13 cellular contexts compared by ENCODE assay signal in genomic region chr6:31820051-31820389, GRCh38. TPM values are rescaled to one million over a fixed set of nuclear protein-coding genes. Genes with fewer than 3 reads are reported as not detected.
DNase-seq lines count a peak whose midpoint lies in the region; ATAC-seq, FAIRE-seq and TF ChIP-seq lines count a peak whose summit lies in the region.
"Had no signal": no experiment of that assay in that cellular context is flagged by ENCODE, and none has a peak within 500 bp of the region (broad histone marks: within the 10 kb centered on the region; RNA-seq: fewer than 3 reads in every experiment).

No MANE protein-coding gene starts in this region.

- peaks cover 16% of the 10 kb centered on the region for H4K20me1 ChIP-seq in K562 (replicated peaks; ENCODE audit: control insufficient read depth, insufficient read depth, low read length)
- H4K20me1 ChIP-seq: BLaER1 had no signal

- CTCF ChIA-PET in K562 (lab: Yijun Ruan, JAX; ENCODE audit: low intra/inter-chr PET ratio), result no interaction called here

- no peak for TF ChIP-seq CTCF in K562 (IDR thresholded peaks at IDR 0.05 in 2 of 3, conservative IDR thresholded peaks at IDR 0.05 in 1 of 3; ENCODE audit: insufficient read depth in 2 of 3, low read depth in 1 of 3, low read length in 3 of 3)
- TF ChIP-seq CTCF in transverse colon (IDR thresholded peaks at IDR 0.05), result no peak

- no peaks in the 10 kb centered on the region for H3K9me1 ChIP-seq in K562 (ENCODE audit: control insufficient read depth, insufficient read depth, low read length)

- H3K79me2 ChIP-seq in K562 (ENCODE audit: control insufficient read depth, insufficient read depth, low read length), result peaks cover 66% of the 10 kb centered on the region

- TF ChIP-seq RAD21 in K562 (CRISPR knock-in tag; conservative IDR thresholded peaks at IDR 0.05 in 1 of 2, IDR thresholded peaks at IDR 0.05 in 1 of 2), result no peak

- BruUV-seq in K562 (replicated peaks; lab: Mats Ljungman, UMichigan), result no TSS peak

- peak overlapping the region; percentile 89 for H3K4me2 ChIP-seq in K562 (ENCODE audit: insufficient read depth, low read length)

- no peaks in the 10 kb centered on the region for H3K9me3 Mint-ChIP-seq in activated naive CD8-positive, alpha-beta T cell treated with anti-CD3 and anti-CD28 coated beads, Interleukin-2, amount 10 ng/mL, durations not matched to agents 7 days and 5 days
- H3K9me3 Mint-ChIP-seq in activated naive CD8-positive, alpha-beta T cell treated with anti-CD3 and anti-CD28 coated beads, Interleukin-2, amount 50 U/mL, for 24 hours, result no peaks in the 10 kb centered on the region
- H3K9me3 Mint-ChIP-seq in stimulated activated naive B cell treated with anti-CD40 and anti-IgM and Interleukin-4, amounts not matched to agents 10 μg/mL and 1 μg/mL and 100 μg/mL, for 72 hours, result no peaks in the 10 kb centered on the region

- H3K36me3 Mint-ChIP-seq in activated naive CD8-positive, alpha-beta T cell treated with anti-CD3 and anti-CD28 coated beads, Interleukin-2, amount 10 ng/mL, durations not matched to agents 7 days and 5 days, result peaks cover 2% of the 10 kb centered on the region
- peaks cover 2% of the 10 kb centered on the region for H3K36me3 Mint-ChIP-seq in activated naive CD8-positive, alpha-beta T cell treated with anti-CD3 and anti-CD28 coated beads, Interleukin-2, amount 50 U/mL, for 24 hours (ENCODE audit: low read depth)
- H3K36me3 Mint-ChIP-seq in stimulated activated naive B cell treated with anti-CD40 and anti-IgM and Interleukin-4, amounts not matched to agents 10 μg/mL and 1 μg/mL and 100 μg/mL, for 72 hours, result no peaks in the 10 kb centered on the region

- H3K4me1 ChIP-seq in K562 (replicated peaks in 1 of 2; ENCODE audit: control insufficient read depth in 2 of 2, insufficient read depth in 2 of 2, low read length in 2 of 2) (peaks cover 44 to 46% of the 10 kb centered on the region in 2 experiments), mucosa of rectum (ENCODE audit: control insufficient read depth in 2 of 2, insufficient read depth in 2 of 2, low read length in 2 of 2) (peaks cover 32 to 47% of the 10 kb centered on the region in 2 donors), transverse colon (peaks cover 15 to 73% (median 61%) of the 10 kb centered on the region in 4 donors)

- WGBS in K562 (ENCODE audit: insufficient coverage, low coverage, missing lambda C conversion rate), result 67% methylated on average over 3 of the region's 3 CpGs
- WGBS in transverse colon (ENCODE audit: low coverage in 1 of 2), 2 donors, result 66% methylated on average over 3 of the region's 3 CpGs; no CpG with 5 or more reads in 1 of the 2 donors

- H2AFZ ChIP-seq in K562 (ENCODE audit: low read depth, low read length), result 0 out of 2 replicates have a peak overlapping the region, but pooled peaks have one; percentile 10

- H3K4me3 ChIP-seq in K562 (no peak overlapping the region), mucosa of rectum (ENCODE audit: low read length in 2 of 2) (no peak overlapping the region), transverse colon (no peak overlapping the region)
- H3K4me3 ChIP-seq: BLaER1 had no signal

- FAIRE-seq in K562 (lab: Jason Lieb, UNC), result no peak
- FAIRE-seq: TTC549 had no signal

- in situ Hi-C loops in K562 (cut with MboI), result no loop called here
- in situ Hi-C loops in transverse colon (cut with MboI; ENCODE audit: low pct_ligation_motif_present in 1 of 4, low pct_unique_long_range_greater_than_20kb in 1 of 4, low sequenced_read_pairs in 3 of 4), result loop anchor here in 1 of 4 donors (10.0 kb wide), 1 partner anchor 85 kb away; the partner anchor contains the start of gene CLIC1

- TF ChIP-seq EP300 in K562 (IDR thresholded peaks at IDR 0.05; ENCODE audit: low read length), result no peak
- no peak for TF ChIP-seq EP300 in transverse colon (IDR thresholded peaks at IDR 0.05; ENCODE audit: low read depth)

- peak overlapping the region; percentile 18 for H3K4me3 Mint-ChIP-seq in activated naive CD8-positive, alpha-beta T cell treated with anti-CD3 and anti-CD28 coated beads, Interleukin-2, amount 10 ng/mL, durations not matched to agents 7 days and 5 days
- H3K4me3 Mint-ChIP-seq in activated naive CD8-positive, alpha-beta T cell treated with anti-CD3 and anti-CD28 coated beads, Interleukin-2, amount 50 U/mL, for 24 hours, result no peak overlapping the region
- H3K4me3 Mint-ChIP-seq in stimulated activated naive B cell treated with anti-CD40 and anti-IgM and Interleukin-4, amounts not matched to agents 10 μg/mL and 1 μg/mL and 100 μg/mL, for 72 hours, result peak overlapping the region in 1 of 2 donors; percentile 42

- POLR2A ChIA-PET in activated naive CD8-positive, alpha-beta T cell treated with anti-CD3 and anti-CD28 coated beads, Interleukin-2, amount 10 ng/mL, durations not matched to agents 7 days and 5 days (lab: Charles Lee), result interaction anchor here (0.6 to 1.9 kb wide), 6 partner anchors 12 to 167 kb away, joined by 3 to 11 read pairs (median 6); partner anchors contain the start of gene VARS1
- POLR2A ChIA-PET in K562 (lab: Yijun Ruan, JAX), result interaction anchor here (0.6 to 6.1 kb wide), 6 partner anchors 10 to 159 kb away, joined by 4 to 58 read pairs (median 6); partner anchors contain the start of genes C6orf47 and LSM2

- H3K27me3 Mint-ChIP-seq in activated naive CD8-positive, alpha-beta T cell treated with anti-CD3 and anti-CD28 coated beads, Interleukin-2, amount 10 ng/mL, durations not matched to agents 7 days and 5 days, result no peaks in the 10 kb centered on the region
- no peaks in the 10 kb centered on the region for H3K27me3 Mint-ChIP-seq in activated naive CD8-positive, alpha-beta T cell treated with anti-CD3 and anti-CD28 coated beads, Interleukin-2, amount 50 U/mL, for 24 hours
- H3K27me3 Mint-ChIP-seq in stimulated activated naive B cell treated with anti-CD40 and anti-IgM and Interleukin-4, amounts not matched to agents 10 μg/mL and 1 μg/mL and 100 μg/mL, for 72 hours, result no peaks in the 10 kb centered on the region

- H3K9me3 ChIP-seq in K562 (replicated peaks; ENCODE audit: control insufficient read depth, insufficient read depth, low read depth, low read length), result no peaks in the 10 kb centered on the region
- H3K9me3 ChIP-seq in mucosa of rectum (ENCODE audit: control insufficient read depth in 2 of 2, low read length in 2 of 2), result no peaks in the 10 kb centered on the region
- H3K9me3 ChIP-seq in transverse colon, result no peaks in the 10 kb centered on the region
- H3K9me3 ChIP-seq: BLaER1 had no signal

- peak overlapping the region; percentile 57 for H3K27ac ChIP-seq in K562 (ENCODE audit: extremely low read depth, low read depth, low read length)
- H3K27ac ChIP-seq in mucosa of rectum (ENCODE audit: low read depth in 2 of 2, low read length in 2 of 2), result peak overlapping the region; percentile 73 to 77
- peak overlapping the region; percentile 95 to 98 (median 96) for H3K27ac ChIP-seq in transverse colon
- H3K27ac ChIP-seq: BLaER1, HL-60 had no signal

- H3K27ac Mint-ChIP-seq in activated naive CD8-positive, alpha-beta T cell treated with anti-CD3 and anti-CD28 coated beads, Interleukin-2, amount 10 ng/mL, durations not matched to agents 7 days and 5 days, result peak overlapping the region; percentile 62
- H3K27ac Mint-ChIP-seq in activated naive CD8-positive, alpha-beta T cell treated with anti-CD3 and anti-CD28 coated beads, Interleukin-2, amount 50 U/mL, for 24 hours, result no peak overlapping the region
- no peak overlapping the region for H3K27ac Mint-ChIP-seq in stimulated activated naive B cell treated with anti-CD40 and anti-IgM and Interleukin-4, amounts not matched to agents 10 μg/mL and 1 μg/mL and 100 μg/mL, for 72 hours

- H3K4me1 Mint-ChIP-seq in activated naive CD8-positive, alpha-beta T cell treated with anti-CD3 and anti-CD28 coated beads, Interleukin-2, amount 10 ng/mL, durations not matched to agents 7 days and 5 days, result peaks cover 24% of the 10 kb centered on the region
- H3K4me1 Mint-ChIP-seq in activated naive CD8-positive, alpha-beta T cell treated with anti-CD3 and anti-CD28 coated beads, Interleukin-2, amount 50 U/mL, for 24 hours, result peaks cover 62% of the 10 kb centered on the region
- peaks cover 32 to 54% of the 10 kb centered on the region in 2 donors for H3K4me1 Mint-ChIP-seq in stimulated activated naive B cell treated with anti-CD40 and anti-IgM and Interleukin-4, amounts not matched to agents 10 μg/mL and 1 μg/mL and 100 μg/mL, for 72 hours

- H3K27me3 ChIP-seq in K562 (ENCODE audit: control insufficient read depth in 2 of 2, insufficient read depth in 2 of 2, low read length in 2 of 2) (no peaks in the 10 kb centered on the region), mucosa of rectum (ENCODE audit: control insufficient read depth in 2 of 2, insufficient read depth in 2 of 2, low read length in 2 of 2) (no peaks in the 10 kb centered on the region), transverse colon (no peaks in the 10 kb centered on the region)

- H3K9ac ChIP-seq in K562 (ENCODE audit: insufficient read depth in 1 of 2, low read depth in 2 of 2, low read length in 2 of 2) (peak overlapping the region; percentile 7 to 47; a peak in 3 of 4 replicates), mucosa of rectum (ENCODE audit: low read depth in 1 of 2, low read length in 2 of 2) (peak overlapping the region in 1 of 2 donors; percentile 1)
- H3K9ac ChIP-seq: BLaER1 had no signal

- TF ChIP-seq POLR2A in K562 (conservative IDR thresholded peaks at IDR 0.05), result no peak
- TF ChIP-seq POLR2A in transverse colon (IDR thresholded peaks at IDR 0.05), result no peak

- H3K36me3 ChIP-seq in K562 (ENCODE audit: control insufficient read depth, insufficient read depth, low read length) (peaks cover 23% of the 10 kb centered on the region), mucosa of rectum (ENCODE audit: control insufficient read depth in 2 of 2, insufficient read depth in 2 of 2, low read length in 2 of 2) (no peaks in the 10 kb centered on the region), transverse colon (no peaks in the 10 kb centered on the region)
- H3K36me3 ChIP-seq: BLaER1 had no signal

- DNase-seq in activated naive CD8-positive, alpha-beta T cell treated with anti-CD3 and anti-CD28 coated beads, Interleukin-2, amount 10 ng/mL, durations not matched to agents 7 days and 5 days, result no peak
- DNase-seq in activated naive CD8-positive, alpha-beta T cell treated with anti-CD3 and anti-CD28 coated beads, Interleukin-2, amount 50 U/mL, for 24 hours, result no peak
- DNase-seq in K562 (ENCODE audit: extremely low read depth in 1 of 4, low spot score in 3 of 4) (peak in 1 of 4 experiments; percentile 49), transverse colon (peak; percentile 30), NCI-H2196 treated with DMSO at 0.1 percent for 48 hours (lab: John Stamatoyannopoulos, UW; ENCODE audit: unreplicated experiment) (no peak), DMS153 treated with DMSO at 0.1 percent for 48 hours (lab: John Stamatoyannopoulos, UW; ENCODE audit: unreplicated experiment) (no peak)
- DNase-seq in stimulated activated naive B cell treated with anti-CD40 and anti-IgM and Interleukin-4, amounts not matched to agents 10 μg/mL and 1 μg/mL and 100 μg/mL, for 72 hours, result no peak
- DNase-seq: effector memory CD4-positive, alpha-beta T cell; NCI-H1105 had no signal

- intact Hi-C loops in K562 (cut with micrococcal nuclease), result loop anchor here (10.0 kb wide), 1 partner anchor 355 kb away; the partner anchor contains the start of genes AGPAT1 and RNF5
- intact Hi-C loops in transverse colon (cut with DNase I; ENCODE audit: low total_unique reads), result no loop called here

- no peak for ATAC-seq in activated naive CD8-positive, alpha-beta T cell treated with anti-CD3 and anti-CD28 coated beads, Interleukin-2, amount 10 ng/mL, durations not matched to agents 7 days and 5 days (ENCODE audit: low read depth)
- ATAC-seq in activated naive CD8-positive, alpha-beta T cell treated with anti-CD3 and anti-CD28 coated beads, Interleukin-2, amount 50 U/mL, for 24 hours, result no peak
- ATAC-seq in K562, result no peak
- ATAC-seq in stimulated activated naive B cell treated with anti-CD40 and anti-IgM and Interleukin-4, amounts not matched to agents 10 μg/mL and 1 μg/mL and 100 μg/mL, for 72 hours (replicated peaks), result no peak

RNA-seq across cellular contexts. Expression of gene HSPA1A, which starts 4.7 kb away (rescaled TPM):
- 10 to 100 TPM; 62.2 to 63.5 TPM for total RNA-seq in activated naive CD8-positive, alpha-beta T cell treated with anti-CD3 and anti-CD28 coated beads, Interleukin-2, amount 10 ng/mL, durations not matched to agents 7 days and 5 days
- 90.0 and 172 TPM in 2 replicates for total RNA-seq in K562 (2011; cell fraction: chromatin; rRNA removed; ENCODE audit: low replicate concordance)
- total RNA-seq in K562 (2011; cell fraction: nucleolus; rRNA removed), result 284 and 343 TPM in 2 replicates
- 203 and 274 TPM in 2 replicates for total RNA-seq in K562 (2011; cell fraction: nucleoplasm; rRNA removed)
- total RNA-seq in K562 (2014; rRNA removed) (230 and 366 TPM in 2 replicates), K562 (2014; rRNA removed; fragmentation: Illumina TruSeq; extraction: Trizol) (37.8 and 69.6 TPM in 2 replicates), K562 (2015; rRNA removed; fragmentation: Illumina TruSeq; extraction: Trizol) (273 TPM in 2 replicates), K562 (2021) (265 and 360 TPM in 2 replicates), transverse colon (100 to 1,000 TPM; 192 to 247 (median 221) TPM)
- polyA plus RNA-seq in K562 (2011; rRNA removed) (101 and 215 TPM in 2 replicates), K562 (2014; fragmentation: Illumina TruSeq; extraction: Trizol) (107 and 158 TPM in 2 replicates), K562 (2014; fragmentation: Nextera tagmentation; extraction: Ambion mirVana) (1 to 10 TPM; 2.2 to 4.1 TPM), K562 (2014; rRNA removed) (158 and 192 TPM in 2 replicates)
- 154 and 272 TPM in 2 replicates for polyA plus RNA-seq in K562 (2011; cell fraction: cytosol; rRNA removed)
- polyA plus RNA-seq in K562 (2011; cell fraction: nucleus; rRNA removed), result 168 and 272 TPM in 2 replicates
- 308 and 430 TPM in 2 replicates for polyA plus RNA-seq in K562 (2012)
- polyA minus RNA-seq in K562 (2011; rRNA and poly(A)+ RNA removed), result 86.6 and 87.6 TPM in 2 replicates
- 195 and 284 TPM in 2 replicates for polyA minus RNA-seq in K562 (2011; cell fraction: cytosol; rRNA and poly(A)+ RNA removed)
- polyA minus RNA-seq in K562 (2011; cell fraction: nucleus; rRNA and poly(A)+ RNA removed), result 57.8 and 195 TPM in 2 replicates

RNA-seq across cellular contexts. Expression of gene HSPA1L, which starts 4.9 kb away (rescaled TPM):
- 1 to 10 TPM; 3.3 to 4.5 TPM for total RNA-seq in activated naive CD8-positive, alpha-beta T cell treated with anti-CD3 and anti-CD28 coated beads, Interleukin-2, amount 10 ng/mL, durations not matched to agents 7 days and 5 days
- 0.97 and 1.8 TPM in 2 replicates for total RNA-seq in K562 (2011; cell fraction: chromatin; rRNA removed; ENCODE audit: low replicate concordance)
- 0.67 and 0.79 TPM in 2 replicates for total RNA-seq in K562 (2011; cell fraction: nucleolus; rRNA removed)
- total RNA-seq in K562 (2011; cell fraction: nucleoplasm; rRNA removed), result 0.88 and 0.92 TPM in 2 replicates
- total RNA-seq in K562 (2014; rRNA removed), result 0.82 and 1.0 TPM in 2 replicates
- 0.70 and 1.3 TPM in 2 replicates for total RNA-seq in K562 (2014; rRNA removed; fragmentation: Illumina TruSeq; extraction: Trizol)
- 1.1 and 1.3 TPM in 2 replicates for total RNA-seq in K562 (2015; rRNA removed; fragmentation: Illumina TruSeq; extraction: Trizol)
- 1.0 and 1.1 TPM in 2 replicates for total RNA-seq in K562 (2021)
- 2.0 and 2.2 TPM in 2 replicates for polyA plus RNA-seq in K562 (2011; rRNA removed)
- 1.5 and 2.2 TPM in 2 replicates for polyA plus RNA-seq in K562 (2011; cell fraction: cytosol; rRNA removed)
- polyA plus RNA-seq in K562 (2011; cell fraction: nucleus; rRNA removed), result 1.2 and 1.5 TPM in 2 replicates
- 2.3 and 3.1 TPM in 2 replicates for polyA plus RNA-seq in K562 (2012)
- 1.5 and 2.1 TPM in 2 replicates for polyA plus RNA-seq in K562 (2014; fragmentation: Illumina TruSeq; extraction: Trizol)
- polyA plus RNA-seq in K562 (2014; fragmentation: Nextera tagmentation; extraction: Ambion mirVana), result under 1 TPM; 0.14 to 0.34 TPM
- 1.3 and 1.7 TPM in 2 replicates for polyA plus RNA-seq in K562 (2014; rRNA removed)
- polyA minus RNA-seq in K562 (2011; rRNA and poly(A)+ RNA removed), result 2.5 and 3.0 TPM in 2 replicates
- 1.2 and 1.4 TPM in 2 replicates for polyA minus RNA-seq in K562 (2011; cell fraction: cytosol; rRNA and poly(A)+ RNA removed)
- 0.13 and 0.78 TPM in 2 replicates for polyA minus RNA-seq in K562 (2011; cell fraction: nucleus; rRNA and poly(A)+ RNA removed)
- under 1 TPM in 2 of 4 donors, not detected in 2; 0.64 to 0.68 TPM for total RNA-seq in transverse colon

RNA-seq across cellular contexts. Expression of gene HSPA1B, which starts 7.5 kb away (rescaled TPM):
- total RNA-seq in activated naive CD8-positive, alpha-beta T cell treated with anti-CD3 and anti-CD28 coated beads, Interleukin-2, amount 10 ng/mL, durations not matched to agents 7 days and 5 days, result 10 to 100 TPM; 49.0 to 55.7 TPM
- 76.7 and 167 TPM in 2 replicates for total RNA-seq in K562 (2011; cell fraction: chromatin; rRNA removed; ENCODE audit: low replicate concordance)
- 343 and 450 TPM in 2 replicates for total RNA-seq in K562 (2011; cell fraction: nucleolus; rRNA removed)
- total RNA-seq in K562 (2011; cell fraction: nucleoplasm; rRNA removed), result 165 and 255 TPM in 2 replicates
- total RNA-seq in K562 (2014; rRNA removed) (197 and 320 TPM in 2 replicates), K562 (2014; rRNA removed; fragmentation: Illumina TruSeq; extraction: Trizol) (24.2 and 51.2 TPM in 2 replicates), K562 (2015; rRNA removed; fragmentation: Illumina TruSeq; extraction: Trizol) (164 and 185 TPM in 2 replicates), K562 (2021) (227 and 299 TPM in 2 replicates), transverse colon (100 to 1,000 TPM; 104 to 471 (median 278) TPM)
- polyA plus RNA-seq in K562 (2011; rRNA removed) (35.3 and 91.9 TPM in 2 replicates), K562 (2014; fragmentation: Illumina TruSeq; extraction: Trizol) (49.0 and 89.3 TPM in 2 replicates), K562 (2014; fragmentation: Nextera tagmentation; extraction: Ambion mirVana) (under 1 TPM; 0.27 to 0.62 TPM), K562 (2014; rRNA removed) (81.7 and 86.4 TPM in 2 replicates)
- polyA plus RNA-seq in K562 (2011; cell fraction: cytosol; rRNA removed), result 65.1 and 127 TPM in 2 replicates
- polyA plus RNA-seq in K562 (2011; cell fraction: nucleus; rRNA removed), result 111 and 176 TPM in 2 replicates
- polyA plus RNA-seq in K562 (2012), result 222 and 255 TPM in 2 replicates
- polyA minus RNA-seq in K562 (2011; rRNA and poly(A)+ RNA removed), result 85.7 and 121 TPM in 2 replicates
- 213 and 255 TPM in 2 replicates for polyA minus RNA-seq in K562 (2011; cell fraction: cytosol; rRNA and poly(A)+ RNA removed)
- polyA minus RNA-seq in K562 (2011; cell fraction: nucleus; rRNA and poly(A)+ RNA removed), result 72.7 and 209 TPM in 2 replicates

RNA-seq across cellular contexts. Expression of gene LSM2, which starts 13.3 kb away (rescaled TPM):
- 10 to 100 TPM; 89.9 to 97.9 TPM for total RNA-seq in activated naive CD8-positive, alpha-beta T cell treated with anti-CD3 and anti-CD28 coated beads, Interleukin-2, amount 10 ng/mL, durations not matched to agents 7 days and 5 days
- 30.0 and 54.3 TPM in 2 replicates for total RNA-seq in K562 (2011; cell fraction: chromatin; rRNA removed; ENCODE audit: low replicate concordance)
- 63.9 and 68.4 TPM in 2 replicates for total RNA-seq in K562 (2011; cell fraction: nucleolus; rRNA removed)
- 72.4 and 107 TPM in 2 replicates for total RNA-seq in K562 (2011; cell fraction: nucleoplasm; rRNA removed)
- total RNA-seq in K562 (2014; rRNA removed) (163 and 271 TPM in 2 replicates), K562 (2014; rRNA removed; fragmentation: Illumina TruSeq; extraction: Trizol) (244 and 250 TPM in 2 replicates), K562 (2015; rRNA removed; fragmentation: Illumina TruSeq; extraction: Trizol) (195 and 196 TPM in 2 replicates), K562 (2021) (223 and 232 TPM in 2 replicates), transverse colon (10 to 100 TPM; 23.5 to 43.0 (median 34.8) TPM)
- polyA plus RNA-seq in K562 (2011; rRNA removed) (154 and 184 TPM in 2 replicates), K562 (2014; fragmentation: Illumina TruSeq; extraction: Trizol) (223 and 256 TPM in 2 replicates), K562 (2014; fragmentation: Nextera tagmentation; extraction: Ambion mirVana) (100 to 1,000 TPM; 405 to 407 TPM), K562 (2014; rRNA removed) (159 and 218 TPM in 2 replicates)
- polyA plus RNA-seq in K562 (2011; cell fraction: cytosol; rRNA removed), result 318 and 368 TPM in 2 replicates
- 114 and 133 TPM in 2 replicates for polyA plus RNA-seq in K562 (2011; cell fraction: nucleus; rRNA removed)
- 208 and 220 TPM in 2 replicates for polyA plus RNA-seq in K562 (2012)
- polyA minus RNA-seq in K562 (2011; rRNA and poly(A)+ RNA removed), result 135 and 188 TPM in 2 replicates
- polyA minus RNA-seq in K562 (2011; cell fraction: cytosol; rRNA and poly(A)+ RNA removed), result 127 and 129 TPM in 2 replicates
- polyA minus RNA-seq in K562 (2011; cell fraction: nucleus; rRNA and poly(A)+ RNA removed), result 13.7 and 23.7 TPM in 2 replicates

RNA-seq across cellular contexts. Expression of gene VARS1, which starts 24.5 kb away (rescaled TPM):
- total RNA-seq in activated naive CD8-positive, alpha-beta T cell treated with anti-CD3 and anti-CD28 coated beads, Interleukin-2, amount 10 ng/mL, durations not matched to agents 7 days and 5 days, result 10 to 100 TPM; 68.2 to 75.3 TPM
- 246 and 727 TPM in 2 replicates for total RNA-seq in K562 (2011; cell fraction: chromatin; rRNA removed; ENCODE audit: low replicate concordance)
- 447 and 517 TPM in 2 replicates for total RNA-seq in K562 (2011; cell fraction: nucleolus; rRNA removed)
- total RNA-seq in K562 (2011; cell fraction: nucleoplasm; rRNA removed), result 263 and 281 TPM in 2 replicates
- total RNA-seq in K562 (2014; rRNA removed) (155 and 210 TPM in 2 replicates), K562 (2014; rRNA removed; fragmentation: Illumina TruSeq; extraction: Trizol) (187 and 202 TPM in 2 replicates), K562 (2015; rRNA removed; fragmentation: Illumina TruSeq; extraction: Trizol) (128 and 130 TPM in 2 replicates), K562 (2021) (484 and 488 TPM in 2 replicates), transverse colon (10 to 100 TPM; 18.0 to 54.7 (median 31.1) TPM)
- polyA plus RNA-seq in K562 (2011; rRNA removed) (37.9 and 95.1 TPM in 2 replicates), K562 (2014; fragmentation: Illumina TruSeq; extraction: Trizol) (282 and 332 TPM in 2 replicates), K562 (2014; fragmentation: Nextera tagmentation; extraction: Ambion mirVana) (10 to 100 TPM in 1 of 2 experiments, 1 to 10 TPM in 1; 2.9 to 10.4 TPM), K562 (2014; rRNA removed) (128 and 129 TPM in 2 replicates)
- 43.0 and 64.6 TPM in 2 replicates for polyA plus RNA-seq in K562 (2011; cell fraction: cytosol; rRNA removed)
- 313 and 459 TPM in 2 replicates for polyA plus RNA-seq in K562 (2011; cell fraction: nucleus; rRNA removed)
- polyA plus RNA-seq in K562 (2012), result 232 and 255 TPM in 2 replicates
- polyA minus RNA-seq in K562 (2011; rRNA and poly(A)+ RNA removed), result 80.3 and 127 TPM in 2 replicates
- polyA minus RNA-seq in K562 (2011; cell fraction: cytosol; rRNA and poly(A)+ RNA removed), result 209 and 273 TPM in 2 replicates
- 119 and 142 TPM in 2 replicates for polyA minus RNA-seq in K562 (2011; cell fraction: nucleus; rRNA and poly(A)+ RNA removed)
